Comparison of ENCODE assay signal across 8 cellular contexts in the genomic region with DNA sequence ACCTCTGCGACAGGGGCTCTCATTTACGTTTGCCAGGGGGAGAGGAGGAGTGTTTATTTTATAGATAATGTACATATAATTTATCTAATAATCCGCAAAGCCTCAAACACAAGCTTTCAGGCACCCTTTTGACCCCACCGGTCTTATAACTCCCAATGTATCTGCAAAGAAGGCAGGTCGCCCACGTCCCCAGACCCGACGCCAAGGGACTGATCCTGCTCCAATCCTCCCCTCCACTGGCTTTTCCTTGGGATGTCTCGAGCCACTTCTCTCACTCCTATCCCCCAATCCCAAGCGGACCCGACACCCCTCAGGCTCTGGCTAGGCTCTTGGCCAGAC. TPM values are rescaled to one million over a fixed set of nuclear protein-coding genes. Genes with fewer than 3 reads are reported as not detected.
DNase-seq lines count a peak whose midpoint lies in the region; ATAC-seq and TF ChIP-seq lines count a peak whose summit lies in the region.

No MANE protein-coding gene starts in this region.

- 0 out of 2 replicates have a peak, but pooled peaks cover 4% of the 10 kb centered on the region for H3K36me3 ChIP-seq in ES-I3 (ENCODE audit: insufficient read depth, low read length)
- peaks cover 13 to 24% of the 10 kb centered on the region in 2 donors for H3K36me3 ChIP-seq in ascending aorta
- no peaks in the 10 kb centered on the region for H3K36me3 ChIP-seq in uterus

- peak overlapping the region; percentile 97 for H3K9ac ChIP-seq in ES-I3 (ENCODE audit: low read depth, low read length)

- DNase-seq in ascending aorta (ENCODE audit: low spot score in 2 of 2), result no peak
- DNase-seq in lower leg skin (ENCODE audit: low spot score in 2 of 2), result no peak
- DNase-seq in uterus, result no peak
- DNase-seq in mucosa of gallbladder (ENCODE audit: low spot score), result no peak
- no peak for DNase-seq in foreskin melanocyte
- DNase-seq in NCI-H774 (lab: John Stamatoyannopoulos, UW), result no peak

- ATAC-seq in HG03342 (IDR thresholded peaks at IDR 0.05; ENCODE audit: unreplicated experiment), result peak; percentile 2

- peak overlapping the region; percentile 97 to 99 for H3K27ac ChIP-seq in ascending aorta
- H3K27ac ChIP-seq in uterus, result peak overlapping the region; percentile 92 to 94

- 0% methylated on average over 11 of the region's 11 CpGs for WGBS in lower leg skin, 2 donors

- TF ChIP-seq POLR2A in lower leg skin (IDR thresholded peaks at IDR 0.05), result no peak
- TF ChIP-seq POLR2A in uterus (IDR thresholded peaks at IDR 0.05), result no peak

- no peaks in the 10 kb centered on the region for H3K27me3 ChIP-seq in ascending aorta
- no peaks in the 10 kb centered on the region for H3K27me3 ChIP-seq in uterus

- intact Hi-C loops in ascending aorta (cut with DNase I), result loop anchor here (1.0 to 10.0 kb wide), 5 partner anchors 28 to 545 kb away; a partner anchor contains a TSS
- intact Hi-C loops in lower leg skin (cut with DNase I; ENCODE audit: low total_unique reads), result no loop called here
- intact Hi-C loops in uterus (cut with DNase I; ENCODE audit: low total_unique reads), result no loop called here

- H3K9me3 ChIP-seq in ES-I3 (ENCODE audit: control insufficient read depth, insufficient read depth, low read length), result no peaks in the 10 kb centered on the region
- no peaks in the 10 kb centered on the region for H3K9me3 ChIP-seq in ascending aorta
- H3K9me3 ChIP-seq in uterus, result no peaks in the 10 kb centered on the region

- H3K4me3 ChIP-seq in ascending aorta, result peak overlapping the region; percentile 74 to 99
- peak overlapping the region; percentile 99 for H3K4me3 ChIP-seq in lower leg skin (ENCODE audit: low read depth, poor library complexity, severe bottlenecking)
- H3K4me3 ChIP-seq in uterus, result peak overlapping the region; percentile 96 to 97

- H3K4me1 ChIP-seq in ES-I3 (ENCODE audit: insufficient read depth, low read length) (no peaks in the 10 kb centered on the region), ascending aorta (peaks cover 0 to 4% of the 10 kb centered on the region in 2 donors), uterus (peaks cover 0 to 6% of the 10 kb centered on the region in 2 donors)

- TF ChIP-seq CTCF in ascending aorta (IDR thresholded peaks at IDR 0.05) (no peak), lower leg skin (IDR thresholded peaks at IDR 0.05) (no peak), uterus (IDR thresholded peaks at IDR 0.05) (no peak)

RNA-seq across cellular contexts. Expression of a gene that starts 0.5 kb away (rescaled TPM):
- total RNA-seq in ascending aorta (21.7 TPM), lower leg skin (10 to 100 TPM; 15.2 to 28.4 (median 21.5) TPM), uterus (10 to 100 TPM; 27.2 to 39.4 (median 34.5) TPM), mucosa of gallbladder (23.0 TPM)
